1 cellular context compared by ENCODE assay signal in the genomic region with DNA sequence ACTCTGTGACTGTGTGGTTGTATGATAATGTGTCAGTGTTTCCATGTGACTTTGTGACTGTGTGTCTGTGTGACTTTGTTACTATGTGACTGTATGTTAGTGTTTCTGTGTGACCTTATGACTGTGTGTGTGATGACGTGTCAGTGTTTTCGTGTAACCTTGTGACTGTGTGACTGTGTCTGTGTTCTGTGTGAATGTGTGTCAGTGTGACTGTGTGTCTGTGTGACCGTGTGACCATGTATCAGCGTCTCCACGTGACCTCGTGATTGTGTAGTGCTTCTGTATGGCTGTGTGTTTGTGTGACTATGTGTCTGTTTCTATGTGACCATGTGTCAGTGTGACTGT.
TF ChIP-seq lines count a peak whose summit lies in the region.

No MANE protein-coding gene starts in this region.

TF ChIP-seq in H1, 55 proteins besides CTCF, POLR2A, EP300 and RAD21 (continued from another document):
- no peak for TF ChIP-seq TAF7 (optimal IDR thresholded peaks at IDR 0.05; ENCODE audit: borderline replicate concordance, low read depth, low read length)
- TF ChIP-seq ZNF274 (IDR thresholded peaks at IDR 0.05; ENCODE audit: borderline replicate concordance, extremely low read depth, low read length), result no peak
- TF ChIP-seq CTBP2 (IDR thresholded peaks at IDR 0.05; ENCODE audit: borderline replicate concordance, insufficient read depth, insufficient read length, low read length), result no peak
- no peak for TF ChIP-seq HDAC6 (IDR thresholded peaks at IDR 0.05; ENCODE audit: low read depth, low read length)
- no peak for TF ChIP-seq SIRT6 (IDR thresholded peaks at IDR 0.05; ENCODE audit: low read length)
- no peak for TF ChIP-seq YY1 (IDR thresholded peaks at IDR 0.05; ENCODE audit: low read depth, low read length)
